2 cellular contexts compared by ENCODE assay signal in the genomic region with DNA sequence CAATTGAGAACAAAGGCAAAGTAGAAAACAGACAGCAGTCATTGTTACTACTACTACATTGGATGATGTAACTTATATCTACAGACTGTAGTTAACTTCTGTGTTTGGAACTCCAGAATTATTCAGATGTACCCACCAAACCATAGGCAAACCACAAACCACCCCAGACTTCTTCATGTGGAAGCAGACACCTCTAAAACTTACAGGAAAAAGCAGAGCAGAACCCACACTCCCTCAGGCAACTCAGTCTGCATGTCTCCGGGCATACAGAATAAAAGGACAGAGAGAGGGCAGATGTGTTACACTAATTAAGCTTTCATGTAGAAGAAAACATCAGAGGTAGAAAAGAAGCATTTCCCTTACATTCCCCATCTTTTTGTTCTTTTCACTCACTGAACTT.
TF ChIP-seq lines count a peak whose summit lies in the region.

No MANE protein-coding gene starts in this region.

TF ChIP-seq in SK-N-SH, 30 proteins besides CTCF, POLR2A, EP300 and RAD21 (continued from another document):
- TF ChIP-seq, protein P1, sequence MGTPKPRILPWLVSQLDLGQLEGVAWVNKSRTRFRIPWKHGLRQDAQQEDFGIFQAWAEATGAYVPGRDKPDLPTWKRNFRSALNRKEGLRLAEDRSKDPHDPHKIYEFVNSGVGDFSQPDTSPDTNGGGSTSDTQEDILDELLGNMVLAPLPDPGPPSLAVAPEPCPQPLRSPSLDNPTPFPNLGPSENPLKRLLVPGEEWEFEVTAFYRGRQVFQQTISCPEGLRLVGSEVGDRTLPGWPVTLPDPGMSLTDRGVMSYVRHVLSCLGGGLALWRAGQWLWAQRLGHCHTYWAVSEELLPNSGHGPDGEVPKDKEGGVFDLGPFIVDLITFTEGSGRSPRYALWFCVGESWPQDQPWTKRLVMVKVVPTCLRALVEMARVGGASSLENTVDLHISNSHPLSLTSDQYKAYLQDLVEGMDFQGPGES (IDR thresholded peaks at IDR 0.05; ENCODE audit: low read depth, low read length): no peak
- TF ChIP-seq, protein P2, sequence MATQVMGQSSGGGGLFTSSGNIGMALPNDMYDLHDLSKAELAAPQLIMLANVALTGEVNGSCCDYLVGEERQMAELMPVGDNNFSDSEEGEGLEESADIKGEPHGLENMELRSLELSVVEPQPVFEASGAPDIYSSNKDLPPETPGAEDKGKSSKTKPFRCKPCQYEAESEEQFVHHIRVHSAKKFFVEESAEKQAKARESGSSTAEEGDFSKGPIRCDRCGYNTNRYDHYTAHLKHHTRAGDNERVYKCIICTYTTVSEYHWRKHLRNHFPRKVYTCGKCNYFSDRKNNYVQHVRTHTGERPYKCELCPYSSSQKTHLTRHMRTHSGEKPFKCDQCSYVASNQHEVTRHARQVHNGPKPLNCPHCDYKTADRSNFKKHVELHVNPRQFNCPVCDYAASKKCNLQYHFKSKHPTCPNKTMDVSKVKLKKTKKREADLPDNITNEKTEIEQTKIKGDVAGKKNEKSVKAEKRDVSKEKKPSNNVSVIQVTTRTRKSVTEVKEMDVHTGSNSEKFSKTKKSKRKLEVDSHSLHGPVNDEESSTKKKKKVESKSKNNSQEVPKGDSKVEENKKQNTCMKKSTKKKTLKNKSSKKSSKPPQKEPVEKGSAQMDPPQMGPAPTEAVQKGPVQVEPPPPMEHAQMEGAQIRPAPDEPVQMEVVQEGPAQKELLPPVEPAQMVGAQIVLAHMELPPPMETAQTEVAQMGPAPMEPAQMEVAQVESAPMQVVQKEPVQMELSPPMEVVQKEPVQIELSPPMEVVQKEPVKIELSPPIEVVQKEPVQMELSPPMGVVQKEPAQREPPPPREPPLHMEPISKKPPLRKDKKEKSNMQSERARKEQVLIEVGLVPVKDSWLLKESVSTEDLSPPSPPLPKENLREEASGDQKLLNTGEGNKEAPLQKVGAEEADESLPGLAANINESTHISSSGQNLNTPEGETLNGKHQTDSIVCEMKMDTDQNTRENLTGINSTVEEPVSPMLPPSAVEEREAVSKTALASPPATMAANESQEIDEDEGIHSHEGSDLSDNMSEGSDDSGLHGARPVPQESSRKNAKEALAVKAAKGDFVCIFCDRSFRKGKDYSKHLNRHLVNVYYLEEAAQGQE (IDR thresholded peaks at IDR 0.05; ENCODE audit: low read depth, low read length): no peak
- TF ChIP-seq YY1 (IDR thresholded peaks at IDR 0.05; ENCODE audit: low read depth) (no peak), FOSL2 (IDR thresholded peaks at IDR 0.05; ENCODE audit: borderline replicate concordance, low read depth) (no peak), MXI1 (IDR thresholded peaks at IDR 0.05; ENCODE audit: low read depth, low read length) (no peak), EZH2phosphoT487 (IDR thresholded peaks at IDR 0.05; ENCODE audit: borderline replicate concordance, low read depth) (no peak), NRF1 (IDR thresholded peaks at IDR 0.05; ENCODE audit: low read depth, low read length) (no peak), GABPA (IDR thresholded peaks at IDR 0.05; ENCODE audit: low read depth) (no peak), SMC3 (IDR thresholded peaks at IDR 0.05; ENCODE audit: low read depth, low read length) (no peak)
- TF ChIP-seq, protein P3, sequence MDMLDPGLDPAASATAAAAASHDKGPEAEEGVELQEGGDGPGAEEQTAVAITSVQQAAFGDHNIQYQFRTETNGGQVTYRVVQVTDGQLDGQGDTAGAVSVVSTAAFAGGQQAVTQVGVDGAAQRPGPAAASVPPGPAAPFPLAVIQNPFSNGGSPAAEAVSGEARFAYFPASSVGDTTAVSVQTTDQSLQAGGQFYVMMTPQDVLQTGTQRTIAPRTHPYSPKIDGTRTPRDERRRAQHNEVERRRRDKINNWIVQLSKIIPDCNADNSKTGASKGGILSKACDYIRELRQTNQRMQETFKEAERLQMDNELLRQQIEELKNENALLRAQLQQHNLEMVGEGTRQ (IDR thresholded peaks at IDR 0.05; ENCODE audit: borderline replicate concordance, low read depth, low read length): no peak

TF ChIP-seq in SK-N-SH treated with all-trans-retinoic acid at 6 μM for 48 hours, 23 proteins besides CTCF, POLR2A, EP300 and RAD21 (continued from another document):
- TF ChIP-seq, protein P4, sequence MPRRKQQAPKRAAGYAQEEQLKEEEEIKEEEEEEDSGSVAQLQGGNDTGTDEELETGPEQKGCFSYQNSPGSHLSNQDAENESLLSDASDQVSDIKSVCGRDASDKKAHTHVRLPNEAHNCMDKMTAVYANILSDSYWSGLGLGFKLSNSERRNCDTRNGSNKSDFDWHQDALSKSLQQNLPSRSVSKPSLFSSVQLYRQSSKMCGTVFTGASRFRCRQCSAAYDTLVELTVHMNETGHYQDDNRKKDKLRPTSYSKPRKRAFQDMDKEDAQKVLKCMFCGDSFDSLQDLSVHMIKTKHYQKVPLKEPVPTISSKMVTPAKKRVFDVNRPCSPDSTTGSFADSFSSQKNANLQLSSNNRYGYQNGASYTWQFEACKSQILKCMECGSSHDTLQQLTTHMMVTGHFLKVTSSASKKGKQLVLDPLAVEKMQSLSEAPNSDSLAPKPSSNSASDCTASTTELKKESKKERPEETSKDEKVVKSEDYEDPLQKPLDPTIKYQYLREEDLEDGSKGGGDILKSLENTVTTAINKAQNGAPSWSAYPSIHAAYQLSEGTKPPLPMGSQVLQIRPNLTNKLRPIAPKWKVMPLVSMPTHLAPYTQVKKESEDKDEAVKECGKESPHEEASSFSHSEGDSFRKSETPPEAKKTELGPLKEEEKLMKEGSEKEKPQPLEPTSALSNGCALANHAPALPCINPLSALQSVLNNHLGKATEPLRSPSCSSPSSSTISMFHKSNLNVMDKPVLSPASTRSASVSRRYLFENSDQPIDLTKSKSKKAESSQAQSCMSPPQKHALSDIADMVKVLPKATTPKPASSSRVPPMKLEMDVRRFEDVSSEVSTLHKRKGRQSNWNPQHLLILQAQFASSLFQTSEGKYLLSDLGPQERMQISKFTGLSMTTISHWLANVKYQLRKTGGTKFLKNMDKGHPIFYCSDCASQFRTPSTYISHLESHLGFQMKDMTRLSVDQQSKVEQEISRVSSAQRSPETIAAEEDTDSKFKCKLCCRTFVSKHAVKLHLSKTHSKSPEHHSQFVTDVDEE (CRISPR knock-in tag; IDR thresholded peaks at IDR 0.05): no peak
- no peak for TF ChIP-seq GLIS3 (CRISPR knock-in tag; IDR thresholded peaks at IDR 0.05)
- TF ChIP-seq SNAI2 (CRISPR knock-in tag; IDR thresholded peaks at IDR 0.05): no peak
- TF ChIP-seq ARNTL (CRISPR knock-in tag; IDR thresholded peaks at IDR 0.05; ENCODE audit: borderline replicate concordance, low read depth): no peak
- no peak for TF ChIP-seq ZNF565 (CRISPR knock-in tag; conservative IDR thresholded peaks at IDR 0.05; ENCODE audit: low read depth)
- TF ChIP-seq CSDC2 (CRISPR knock-in tag; IDR thresholded peaks at IDR 0.05): no peak
